ENCODE assay signal across 11 cellular contexts in genomic region chr7:2309889-2310331, GRCh38. TPM values are rescaled to one million over a fixed set of nuclear protein-coding genes. Genes with fewer than 3 reads are reported as not detected.
A peak's percentile ranks its signal among the peaks of the same experiment; 100 is the strongest.
DNase-seq lines count a peak whose midpoint lies in the region; ATAC-seq, FAIRE-seq and TF ChIP-seq lines count a peak whose summit lies in the region.
"Had no signal": no experiment of that assay in that cellular context is flagged by ENCODE, and none has a peak within 500 bp of the region (broad histone marks: within the 10 kb centered on the region; RNA-seq: fewer than 3 reads in every experiment).

No MANE protein-coding gene starts in this region.

- H3K14ac ChIP-seq in H1 (ENCODE audit: insufficient read length) = no peak overlapping the region

- H3K56ac ChIP-seq in H1 (replicated peaks; ENCODE audit: insufficient read length, low read depth, low read length) = no peak overlapping the region

- 53% methylated on average over 20 of the region's 20 CpGs; no CpG with 5 or more reads in 1 of the 2 experiments for WGBS in H1 (ENCODE audit: extremely low coverage in 1 of 2, insufficient coverage in 1 of 2, insufficient read length in 1 of 2, insufficient replicate concordance in 2 of 2, low coverage in 1 of 2, low lambda C conversion rate in 2 of 2, missing lambda C conversion rate in 1 of 2), 2 experiments

- peaks cover 0 to 61% of the 10 kb centered on the region in 2 experiments; a peak in 3 of 4 replicates for H3K79me2 ChIP-seq in H1 (ENCODE audit: control insufficient read depth in 1 of 2, insufficient read depth in 2 of 2, low read length in 2 of 2)

- H2BK120ac ChIP-seq in H1 (replicated peaks; ENCODE audit: low read depth, low read length) = no peak overlapping the region

- no peak overlapping the region for H3K23ac ChIP-seq in H1 (ENCODE audit: insufficient read length)

- peaks cover 8% of the 10 kb centered on the region for H3K79me1 ChIP-seq in H1 (ENCODE audit: low read depth, low read length)

- TF ChIP-seq POLR2A in H1 (IDR thresholded peaks at IDR 0.05; ENCODE audit: control extremely low read depth in 1 of 2, low read depth in 2 of 2, low read length in 2 of 2) = no peak

- H3K36me3 ChIP-seq in H1 (ENCODE audit: control insufficient read depth in 2 of 4, insufficient read depth in 4 of 4, low read length in 3 of 4) = no peaks in the 10 kb centered on the region

- H3K9ac ChIP-seq in H1 (replicated peaks in 1 of 4; ENCODE audit: extremely low read depth in 1 of 4, low read depth in 3 of 4, low read length in 3 of 4) = peak overlapping the region in 3 of 4 experiments; percentile 2 to 36 (median 9); a peak in 3 of 7 replicates
- H3K9ac ChIP-seq: BLaER1 treated with 17β-estradiol and CSF1 and Interleukin-3, amounts not matched to agents 10 nM and 100 nM had no signal

- POLR2A ChIA-PET in H1 (lab: Charles Lee; ENCODE audit: partially characterized antibody) = interaction anchor here (0.6 to 2.5 kb wide), 17 partner anchors 9 to 764 kb away, joined by 3 to 11 read pairs (median 4); partner anchors contain the start of gene EIF3B

- TF ChIP-seq EP300 in H1 (IDR thresholded peaks at IDR 0.05; ENCODE audit: borderline replicate concordance in 1 of 2, low read depth in 2 of 2, low read length in 2 of 2) = no peak

- CTCF ChIA-PET in H1 (lab: Charles Lee; ENCODE audit: partially characterized antibody) = interaction anchor here (0.8 to 1.9 kb wide), 5 partner anchors 17 to 99 kb away, joined by 3 to 5 read pairs (median 4); no protein-coding TSS in a partner anchor

- H3K9me3 ChIP-seq in H1 (ENCODE audit: insufficient read depth in 2 of 2, low read depth in 1 of 2, low read length in 1 of 2) = no peaks in the 10 kb centered on the region
- H3K9me3 ChIP-seq: BLaER1 treated with 17β-estradiol and CSF1 and Interleukin-3, amounts not matched to agents 10 nM and 100 nM had no signal

- no peak overlapping the region; the same call in 1 of the 2 replicates for H3K18ac ChIP-seq in H1 (ENCODE audit: extremely low read depth, low read length)

- peak overlapping the region; percentile 20; the same call in 1 of the 2 replicates for H2AK5ac ChIP-seq in H1 (ENCODE audit: low read depth, low read length)

- no peak for TF ChIP-seq RAD21 in H1 (IDR thresholded peaks at IDR 0.05 in 1 of 2, conservative IDR thresholded peaks at IDR 0.05 in 1 of 2; ENCODE audit: low read depth in 2 of 2, low read length in 2 of 2)

- no peak overlapping the region for H3K4ac ChIP-seq in H1 (replicated peaks; ENCODE audit: insufficient read length, low read depth, low read length)

- TF ChIP-seq CTCF in H1 (IDR thresholded peaks at IDR 0.05; ENCODE audit: control extremely low read depth in 1 of 3, insufficient read depth in 1 of 3, low read depth in 1 of 3, low read length in 3 of 3) = no peak; a peak in 1 of 4 replicates

- no peak overlapping the region for H2BK15ac ChIP-seq in H1 (ENCODE audit: low read length)

- H3K27ac ChIP-seq in H1 (ENCODE audit: low read depth, low read length) = peak overlapping the region; percentile 58; the same call in 1 of the 2 replicates

- no peak overlapping the region for H2BK20ac ChIP-seq in H1 (ENCODE audit: low read length)

- H2AFZ ChIP-seq in H1 (ENCODE audit: low read length) = no peak overlapping the region

- H3K4me1 ChIP-seq in H1 (replicated peaks in 1 of 4; ENCODE audit: control insufficient read depth in 3 of 4, insufficient read depth in 4 of 4, low read length in 3 of 4) = peaks cover 4 to 10% (median 5%) of the 10 kb centered on the region in 4 experiments

- peaks cover 6% of the 10 kb centered on the region; the same call in 1 of the 2 replicates for H3K23me2 ChIP-seq in H1 (ENCODE audit: low read depth, low read length)

- H2BK12ac ChIP-seq in H1 (ENCODE audit: low read depth, low read length) = peak overlapping the region; percentile 73; the same call in 1 of the 2 replicates

- DNase-seq in CD1c-positive myeloid dendritic cell (ENCODE audit: extremely low spot score) (peak; percentile 36), M059J (ENCODE audit: low read depth) (peak; percentile 37), H1 (ENCODE audit: low read depth in 1 of 2, low spot score in 2 of 2) (peak; percentile 57 to 67), myocyte (ENCODE audit: low read depth) (peak; percentile 18), SK-N-DZ (ENCODE audit: low spot score) (no peak)
- no peak for DNase-seq in activated CD4-positive, alpha-beta T cell treated with anti-CD3 and anti-CD28 coated beads, Interleukin-2, amount 50 U/mL, for 1 hour
- DNase-seq: activated CD4-positive, alpha-beta T cell treated with anti-CD3 and anti-CD28 coated beads for 4 hours; stimulated activated naive CD4-positive, alpha-beta T cell had no signal

- no peak overlapping the region for H4K5ac ChIP-seq in H1 (ENCODE audit: insufficient read length, low read depth, low read length)

- peak overlapping the region; percentile 43 to 44; a peak in 3 of 4 replicates for H3K4me2 ChIP-seq in H1 (ENCODE audit: insufficient read depth in 1 of 2, low read depth in 2 of 2, low read length in 2 of 2)

- ATAC-seq in GM19455 (IDR thresholded peaks at IDR 0.05; ENCODE audit: unreplicated experiment) (no peak), GM19463 (IDR thresholded peaks at IDR 0.05; ENCODE audit: unreplicated experiment) (no peak)

- peak overlapping the region; percentile 12 for H2BK5ac ChIP-seq in H1 (ENCODE audit: low read depth, low read length)

- no peak overlapping the region for H3K4me3 ChIP-seq in H1 (ENCODE audit: extremely low read depth in 1 of 4, insufficient read depth in 2 of 4, low read depth in 3 of 4, low read length in 4 of 4)

- H4K8ac ChIP-seq in H1 (ENCODE audit: extremely low read depth, insufficient read depth, low read length) = peak overlapping the region; percentile 75; the same call in 1 of the 2 replicates

- H4K20me1 ChIP-seq in H1 (replicated peaks in 1 of 2; ENCODE audit: control insufficient read depth in 1 of 2, insufficient read depth in 2 of 2, low read length in 2 of 2) = no peaks in the 10 kb centered on the region

- H4K91ac ChIP-seq in H1 (replicated peaks; ENCODE audit: insufficient read length, low read length) = no peak overlapping the region

- no peaks in the 10 kb centered on the region for H3K27me3 ChIP-seq in H1 (replicated peaks in 1 of 4; ENCODE audit: control insufficient read depth in 3 of 4, extremely low read depth in 1 of 4, insufficient read depth in 3 of 4, low read length in 3 of 4)
- H3K27me3 ChIP-seq: BLaER1 treated with 17β-estradiol and CSF1 and Interleukin-3, amounts not matched to agents 10 nM and 100 nM had no signal

- peak; percentile 60 for FAIRE-seq in H1 (lab: Jason Lieb, UNC)

TF ChIP-seq in H1, 55 proteins besides CTCF, POLR2A, EP300 and RAD21:
- no peak for TF ChIP-seq KDM5A (IDR thresholded peaks at IDR 0.05; ENCODE audit: low read length)
- peak; percentile 54; the same call in 1 of the 2 replicates for TF ChIP-seq SP1 (IDR thresholded peaks at IDR 0.05; ENCODE audit: low read depth, low read length)
- peak; percentile 96 for TF ChIP-seq JUND (IDR thresholded peaks at IDR 0.05; ENCODE audit: low read length)
- 0 out of 2 replicates have a peak, but pooled peaks have one; percentile 31 for TF ChIP-seq RBBP5 (IDR thresholded peaks at IDR 0.05; ENCODE audit: borderline replicate concordance, low read depth, low read length)
- peak; percentile 97 for TF ChIP-seq TEAD4 (IDR thresholded peaks at IDR 0.05; ENCODE audit: low read depth, low read length)
- no peak for TF ChIP-seq SUZ12 (IDR thresholded peaks at IDR 0.05; ENCODE audit: low read length)
- peak; percentile 70 for TF ChIP-seq JUN (IDR thresholded peaks at IDR 0.05; ENCODE audit: low read depth, low read length)
- TF ChIP-seq SIN3A (conservative IDR thresholded peaks at IDR 0.05 in 1 of 2, IDR thresholded peaks at IDR 0.05 in 1 of 2; ENCODE audit: low read depth in 1 of 2, low read length in 2 of 2) = peak in 1 of 2 experiments; percentile 72; a peak in 1 of 4 replicates
TF ChIP-seq in H1: peak in this region for 6.

RNA-seq across cellular contexts. Expression of gene SNX8, which starts 4.3 kb away (rescaled TPM):
- total RNA-seq in M059J (2014; rRNA removed; shearing (Covaris generic)) = 9.6 and 10.0 TPM in 2 replicates
- total RNA-seq in H1 (2021; fragmentation: NEBNext Ultra II Directional; extraction: Animal tissue kit (Norgen Biotek cat#: 25700)) = 46.2 and 49.5 TPM in 2 replicates
- polyA plus RNA-seq in H1 (2011; rRNA removed) = 69.2 and 70.8 TPM in 2 replicates
- polyA plus RNA-seq in H1 (2011; cell fraction: cytosol; rRNA removed) = 43.8 TPM
- 87.4 TPM for polyA plus RNA-seq in H1 (2011; cell fraction: nucleus; rRNA removed)
- polyA plus RNA-seq in H1 (2012, experiment 1 of 2) = 24.9 to 55.7 TPM (median 48.9 TPM) in 4 replicates
- 15.1 TPM for polyA plus RNA-seq in H1 (2012, experiment 2 of 2)
- polyA plus RNA-seq in H1 (2013, experiment 1 of 2) = 13.0 TPM
- polyA plus RNA-seq in H1 (2013, experiment 2 of 2) = 12.5 TPM
- polyA minus RNA-seq in H1 (2011; rRNA and poly(A)+ RNA removed) = 76.9 and 104 TPM in 2 replicates
- polyA minus RNA-seq in H1 (2011; cell fraction: cytosol; rRNA and poly(A)+ RNA removed) = 27.6 TPM
- polyA minus RNA-seq in H1 (2011; cell fraction: nucleus; rRNA and poly(A)+ RNA removed) = 30.4 TPM
- total RNA-seq in myocyte = 17.3 and 17.9 TPM in 2 replicates
- polyA plus RNA-seq in myocyte (2012) = 54.1 TPM
- 15.7 and 16.1 TPM in 2 replicates for polyA plus RNA-seq in SK-N-DZ (2014; cell fraction: cytosol; rRNA removed)
- 10.7 and 12.9 TPM in 2 replicates for polyA plus RNA-seq in SK-N-DZ (2014; cell fraction: nucleus; rRNA removed)

RNA-seq across cellular contexts. Expression of gene EIF3B, which starts 44.7 kb away (rescaled TPM):
- 160 and 165 TPM in 2 replicates for total RNA-seq in M059J (2014; rRNA removed; shearing (Covaris generic))
- total RNA-seq in H1 (2021; fragmentation: NEBNext Ultra II Directional; extraction: Animal tissue kit (Norgen Biotek cat#: 25700)) = 306 and 316 TPM in 2 replicates
- polyA plus RNA-seq in H1 (2011; rRNA removed) = 167 and 211 TPM in 2 replicates
- 181 TPM for polyA plus RNA-seq in H1 (2011; cell fraction: cytosol; rRNA removed)
- polyA plus RNA-seq in H1 (2011; cell fraction: nucleus; rRNA removed) = 316 TPM
- polyA plus RNA-seq in H1 (2012, experiment 1 of 2) = 268 to 336 TPM (median 277 TPM) in 4 replicates
- 155 TPM for polyA plus RNA-seq in H1 (2012, experiment 2 of 2)
- polyA plus RNA-seq in H1 (2013, experiment 1 of 2) = 177 TPM
- polyA plus RNA-seq in H1 (2013, experiment 2 of 2) = 161 TPM
- 182 and 192 TPM in 2 replicates for polyA minus RNA-seq in H1 (2011; rRNA and poly(A)+ RNA removed)
- polyA minus RNA-seq in H1 (2011; cell fraction: cytosol; rRNA and poly(A)+ RNA removed) = 142 TPM
- polyA minus RNA-seq in H1 (2011; cell fraction: nucleus; rRNA and poly(A)+ RNA removed) = 129 TPM
- total RNA-seq in myocyte = 226 and 236 TPM in 2 replicates
- 168 TPM for polyA plus RNA-seq in myocyte (2012)
- polyA plus RNA-seq in SK-N-DZ (2014; cell fraction: cytosol; rRNA removed) = 251 and 260 TPM in 2 replicates
- 404 TPM in 2 replicates for polyA plus RNA-seq in SK-N-DZ (2014; cell fraction: nucleus; rRNA removed)

Comparison
In these comparisons a context has a peak if more than half of its experiments do, and no peak if none do; other contexts are left out.
1. DNase-seq: peak in CD1c-positive myeloid dendritic cell (single experiment), M059J (single experiment), H1 (2 of 2) and myocyte (single experiment); none in SK-N-DZ (single experiment) and activated CD4-positive, alpha-beta T cell treated with anti-CD3 and anti-CD28 coated beads, Interleukin-2, amount 50 U/mL, for 1 hour (single experiment).